Comparison of ENCODE assay signal across 21 cellular contexts in genomic region chr10:14071956-14072355, GRCh38.
"Had no signal": no experiment of that assay in that cellular context is flagged by ENCODE, and none has a peak within 500 bp of the region (broad histone marks: within the 10 kb centered on the region; RNA-seq: fewer than 3 reads in every experiment).

No MANE protein-coding gene starts in this region.

- H3K79me2 ChIP-seq: hepatocyte had no signal

- H3K9me3 ChIP-seq: colonic mucosa, esophagus muscularis mucosa, left lung, lower lobe of right lung, mucosa of descending colon had no signal

- DNase-seq: colonic mucosa; cortex of kidney; effector CD8-positive, alpha-beta T cell; effector memory CD8-positive, alpha-beta T cell; endodermal cell; foreskin keratinocyte; heart left ventricle; left cardiac atrium; left lung; left ventricle myocardium superior; lower lobe of right lung; mesenchymal stem cell; mucosa of descending colon; naive B cell; naive thymus-derived CD8-positive, alpha-beta T cell had no signal

- ATAC-seq: effector memory CD8-positive, alpha-beta T cell; foreskin keratinocyte; gastroesophageal sphincter; heart left ventricle; left cardiac atrium; left lung; left ventricle myocardium superior; lower lobe of right lung; mucosa of descending colon; naive thymus-derived CD8-positive, alpha-beta T cell had no signal

- H3K36me3 ChIP-seq: colonic mucosa, esophagus muscularis mucosa, gastroesophageal sphincter, heart left ventricle, left lung, lower lobe of right lung had no signal

- H3K4me2 ChIP-seq: hepatocyte had no signal

- H3K4me1 ChIP-seq: foreskin keratinocyte had no signal

- H3K4me3 ChIP-seq: colonic mucosa, esophagus muscularis mucosa, gastroesophageal sphincter, heart left ventricle, hepatocyte, left lung, lower lobe of right lung, mucosa of descending colon had no signal

- H3K27me3 ChIP-seq: colonic mucosa, esophagus muscularis mucosa, foreskin keratinocyte, gastroesophageal sphincter, heart left ventricle, hepatocyte, left lung had no signal

- H2AFZ ChIP-seq: hepatocyte had no signal

- FAIRE-seq: endometrium, islet of Langerhans, keratinocyte had no signal

- H3K27ac ChIP-seq: colonic mucosa, esophagus muscularis mucosa, foreskin keratinocyte, gastroesophageal sphincter, heart left ventricle, hepatocyte, left lung, lower lobe of right lung had no signal
